Comparison of ENCODE assay signal across 1 cellular context in genomic region chr1:182143825-182144661, GRCh38.
TF ChIP-seq lines count a peak whose summit lies in the region.

No MANE protein-coding gene starts in this region.

TF ChIP-seq in HEK293, 187 proteins besides CTCF, POLR2A, EP300 and RAD21 (continued from another document):
- TF ChIP-seq ATF2 (tag by site-specific recombination; IDR thresholded peaks at IDR 0.05; ENCODE audit: low read depth) (no peak), ZNF19 (tag by site-specific recombination; IDR thresholded peaks at IDR 0.05; ENCODE audit: low read depth) (no peak), ZNF580 (tag by site-specific recombination; IDR thresholded peaks at IDR 0.05) (no peak), SALL2 (tag by site-specific recombination; IDR thresholded peaks at IDR 0.05; ENCODE audit: borderline replicate concordance) (no peak), ZNF37A (tag by site-specific recombination; IDR thresholded peaks at IDR 0.05) (no peak), KLF17 (tag by site-specific recombination; IDR thresholded peaks at IDR 0.05) (0 out of 2 replicates have a peak, but pooled peaks have one; percentile 44), SCRT2 (tag by site-specific recombination; IDR thresholded peaks at IDR 0.05) (no peak), ZNF335 (tag by site-specific recombination; conservative IDR thresholded peaks at IDR 0.05) (no peak), KLF8 (tag by site-specific recombination; IDR thresholded peaks at IDR 0.05) (no peak), ZNF629 (tag by site-specific recombination; IDR thresholded peaks at IDR 0.05) (no peak), ZNF362 (tag by site-specific recombination; IDR thresholded peaks at IDR 0.05) (no peak)
